12 cellular contexts compared by ENCODE assay signal in genomic region chr18:44594779-44595467, GRCh38.
DNase-seq lines count a peak whose midpoint lies in the region; ATAC-seq and TF ChIP-seq lines count a peak whose summit lies in the region.
"Had no signal": no experiment of that assay in that cellular context is flagged by ENCODE, and none has a peak within 500 bp of the region (broad histone marks: within the 10 kb centered on the region; RNA-seq: fewer than 3 reads in every experiment).

No MANE protein-coding gene starts in this region.

- DNase-seq in Daoy (ENCODE audit: low read depth) (peak; percentile 59), RPMI7951 (ENCODE audit: low read depth) (peak; percentile 78), fibroblast of gingiva (ENCODE audit: low read depth) (peak; percentile 64), mesothelial cell of epicardium (ENCODE audit: low spot score in 2 of 2, unreplicated experiment in 2 of 2) (no peak), immature natural killer cell (no peak)
- DNase-seq in activated T-cell treated with anti-CD3 and anti-CD28 coated beads, Interleukin-2, amount 50 U/mL, for 1 hour: no peak
- DNase-seq: CD4-positive, CD25-positive, alpha-beta regulatory T cell; gastrocnemius medialis; NCI-H1417 treated with DMSO at 0.1 percent for 48 hours had no signal

- TF ChIP-seq CTCF in mesothelial cell of epicardium (IDR thresholded peaks at IDR 0.05; ENCODE audit: unreplicated experiment): no peak

- ATAC-seq in GM18870 (IDR thresholded peaks at IDR 0.05; ENCODE audit: unreplicated experiment) (no peak), GM21423 (IDR thresholded peaks at IDR 0.05; ENCODE audit: unreplicated experiment) (no peak)
- ATAC-seq: gastrocnemius medialis; stimulated activated memory B cell treated with anti-CD40 and anti-IgM and Interleukin-4, amounts not matched to agents 10 μg/mL and 1 μg/mL and 100 μg/mL, for 72 hours had no signal

- H3K36me3 Mint-ChIP-seq in mesothelial cell of epicardium: no peaks in the 10 kb centered on the region
- peaks cover 0 to 5% (median 0%) of the 10 kb centered on the region in 3 donors for H3K36me3 Mint-ChIP-seq in immature natural killer cell
- H3K36me3 Mint-ChIP-seq: CD4-positive, CD25-positive, alpha-beta regulatory T cell; stimulated activated memory B cell treated with anti-CD40 and anti-IgM and Interleukin-4, amounts not matched to agents 10 μg/mL and 1 μg/mL and 100 μg/mL, for 72 hours had no signal

- H3K27me3 Mint-ChIP-seq in mesothelial cell of epicardium (ENCODE audit: low read depth) (no peaks in the 10 kb centered on the region), immature natural killer cell (ENCODE audit: low read depth in 3 of 3) (peaks cover 0 to 8% (median 0%) of the 10 kb centered on the region in 3 donors)
- H3K27me3 Mint-ChIP-seq: CD4-positive, CD25-positive, alpha-beta regulatory T cell; stimulated activated memory B cell treated with anti-CD40 and anti-IgM and Interleukin-4, amounts not matched to agents 10 μg/mL and 1 μg/mL and 100 μg/mL, for 72 hours had no signal

- H3K4me1 Mint-ChIP-seq in mesothelial cell of epicardium (peaks cover 43% of the 10 kb centered on the region), immature natural killer cell (peaks cover 9 to 10% of the 10 kb centered on the region in 2 donors)
- H3K4me1 Mint-ChIP-seq: CD4-positive, CD25-positive, alpha-beta regulatory T cell had no signal

- H3K4me3 Mint-ChIP-seq in mesothelial cell of epicardium: no peak overlapping the region
- H3K4me3 Mint-ChIP-seq in immature natural killer cell: no peak overlapping the region
- H3K4me3 Mint-ChIP-seq: stimulated activated memory B cell treated with anti-CD40 and anti-IgM and Interleukin-4, amounts not matched to agents 10 μg/mL and 1 μg/mL and 100 μg/mL, for 72 hours had no signal

- H3K9me3 Mint-ChIP-seq in mesothelial cell of epicardium (no peaks in the 10 kb centered on the region), immature natural killer cell (no peaks in the 10 kb centered on the region)
- H3K9me3 Mint-ChIP-seq: stimulated activated memory B cell treated with anti-CD40 and anti-IgM and Interleukin-4, amounts not matched to agents 10 μg/mL and 1 μg/mL and 100 μg/mL, for 72 hours had no signal

- H3K27ac Mint-ChIP-seq in mesothelial cell of epicardium: peak overlapping the region; percentile 64
- H3K27ac Mint-ChIP-seq in immature natural killer cell: no peak overlapping the region
- H3K27ac Mint-ChIP-seq: CD4-positive, CD25-positive, alpha-beta regulatory T cell; stimulated activated memory B cell treated with anti-CD40 and anti-IgM and Interleukin-4, amounts not matched to agents 10 μg/mL and 1 μg/mL and 100 μg/mL, for 72 hours had no signal

Comparison
In these comparisons a context has a peak if more than half of its experiments do, and no peak if none do; other contexts are left out.
1. DNase-seq: peak in Daoy (single experiment), RPMI7951 (single experiment) and fibroblast of gingiva (single experiment); none in mesothelial cell of epicardium (0 of 2), immature natural killer cell (0 of 3) and activated T-cell treated with anti-CD3 and anti-CD28 coated beads, Interleukin-2, amount 50 U/mL, for 1 hour (single experiment).